Comparison of ENCODE assay signal across 12 cellular contexts in the genomic region with DNA sequence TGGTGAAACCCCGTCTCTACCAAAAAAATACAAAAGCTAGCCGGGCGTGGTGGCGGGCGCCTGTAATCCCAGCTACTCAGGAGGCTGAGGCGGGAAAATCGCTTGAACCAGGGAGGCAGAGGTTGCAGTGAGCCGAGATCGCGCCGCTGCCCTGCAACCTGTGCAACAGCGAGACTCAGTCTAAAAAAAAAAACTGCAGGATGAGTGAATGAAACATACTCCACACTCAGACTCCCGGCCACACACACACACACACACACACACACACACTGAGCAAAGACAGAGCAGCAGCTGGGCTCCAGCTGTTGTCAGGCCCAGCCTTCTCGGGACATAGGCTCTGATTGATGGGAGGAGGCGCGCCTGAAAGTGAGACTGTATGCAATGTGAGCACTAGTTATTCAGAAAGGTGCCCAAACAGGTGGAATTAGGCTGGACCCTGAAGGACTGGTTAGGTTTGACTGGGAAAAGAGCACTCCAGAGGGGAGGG. TPM values are rescaled to one million over a fixed set of nuclear protein-coding genes. Genes with fewer than 3 reads are reported as not detected.
DNase-seq lines count a peak whose midpoint lies in the region; ATAC-seq, FAIRE-seq and TF ChIP-seq lines count a peak whose summit lies in the region.
"Had no signal": no experiment of that assay in that cellular context is flagged by ENCODE, and none has a peak within 500 bp of the region (broad histone marks: within the 10 kb centered on the region; RNA-seq: fewer than 3 reads in every experiment).

No MANE protein-coding gene starts in this region.

- H3K4me3 ChIP-seq in cardiac fibroblast (replicated peaks in 1 of 2; ENCODE audit: low read depth in 2 of 2, low read length in 2 of 2) (no peak overlapping the region), dorsolateral prefrontal cortex (no peak overlapping the region)

- peaks cover 0 to 29% (median 9%) of the 10 kb centered on the region in 45 donors for H3K27me3 ChIP-seq in dorsolateral prefrontal cortex

- no peak for FAIRE-seq in H54 (lab: Jason Lieb, UNC)
- FAIRE-seq: endometrium, GM12891 had no signal

- no peak for ATAC-seq in naive thymus-derived CD8-positive, alpha-beta T cell

- H3K36me3 Mint-ChIP-seq in naive thymus-derived CD8-positive, alpha-beta T cell: peaks cover 0 to 8% (median 6%) of the 10 kb centered on the region in 3 donors

- H3K27ac Mint-ChIP-seq in naive thymus-derived CD8-positive, alpha-beta T cell: peak overlapping the region in 1 of 10 donors; percentile 36

- H3K4me3 Mint-ChIP-seq in naive thymus-derived CD8-positive, alpha-beta T cell: peak overlapping the region in 7 of 10 donors; percentile 12 to 95 (median 88)

- no peak for TF ChIP-seq CTCF in cardiac fibroblast (IDR thresholded peaks at IDR 0.05; ENCODE audit: low read depth, low read length)
- TF ChIP-seq CTCF in dorsolateral prefrontal cortex (IDR thresholded peaks at IDR 0.05 in 54 of 56, conservative IDR thresholded peaks at IDR 0.05 in 2 of 56; ENCODE audit: low read depth in 1 of 56, partially characterized antibody in 56 of 56): no peak

- POLR2A ChIA-PET in naive thymus-derived CD8-positive, alpha-beta T cell (lab: Charles Lee): no interaction called here

- peak; percentile 26 for DNase-seq in AG08396 (ENCODE audit: low spot score)
- peak; percentile 35 for DNase-seq in H54 (ENCODE audit: insufficient read length, low spot score)
- peak; percentile 18 to 52 for DNase-seq in cardiac fibroblast (ENCODE audit: low read depth in 2 of 2)
- no peak for DNase-seq in naive thymus-derived CD8-positive, alpha-beta T cell
- DNase-seq in retina: no peak
- DNase-seq in effector CD8-positive, alpha-beta T cell (lab: John Stamatoyannopoulos, UW): no peak
- DNase-seq in dorsolateral prefrontal cortex: no peak
- no peak for DNase-seq in kidney tubule cell (ENCODE audit: low spot score)
- DNase-seq: KG1, NCI-H2081 treated with DMSO at 0.1 percent for 48 hours had no signal

- peaks cover 13 to 22% (median 19%) of the 10 kb centered on the region in 5 donors for H3K27me3 Mint-ChIP-seq in naive thymus-derived CD8-positive, alpha-beta T cell

- TF ChIP-seq POLR2A in H54 (IDR thresholded peaks at IDR 0.05; ENCODE audit: low read depth, low read length): no peak

- peaks cover 6 to 13% (median 9%) of the 10 kb centered on the region in 4 donors for H3K4me1 Mint-ChIP-seq in naive thymus-derived CD8-positive, alpha-beta T cell

- H3K27ac ChIP-seq in dorsolateral prefrontal cortex: no peak overlapping the region

- H3K9me3 Mint-ChIP-seq in naive thymus-derived CD8-positive, alpha-beta T cell: peaks cover 0 to 4% (median 0%) of the 10 kb centered on the region in 9 donors

- intact Hi-C loops in dorsolateral prefrontal cortex (cut with DNase I): loop anchor here in 1 of 2 donors (10.0 kb wide), 1 partner anchor 49 kb away; no protein-coding TSS in a partner anchor

RNA-seq across cellular contexts. Expression of gene PLEKHA7, which starts 1.5 kb away (rescaled TPM):
- total RNA-seq in naive thymus-derived CD8-positive, alpha-beta T cell: under 1 TPM; 0.77 to 0.96 TPM
- not detected for polyA plus RNA-seq in naive thymus-derived CD8-positive, alpha-beta T cell
- 10 to 100 TPM in 111 of 120 experiments, 1 to 10 TPM in 9; 6.5 to 36.4 (median 15.1) TPM for total RNA-seq in dorsolateral prefrontal cortex

Comparison
In these comparisons a context has a peak if more than half of its experiments do, and no peak if none do; other contexts are left out.
1. DNase-seq: peak in AG08396 (single experiment), H54 (single experiment) and cardiac fibroblast (2 of 2); none in naive thymus-derived CD8-positive, alpha-beta T cell (0 of 10), retina (single experiment), effector CD8-positive, alpha-beta T cell (single experiment), dorsolateral prefrontal cortex (0 of 10) and kidney tubule cell (single experiment).